8 cellular contexts compared by ENCODE assay signal in the genomic region with DNA sequence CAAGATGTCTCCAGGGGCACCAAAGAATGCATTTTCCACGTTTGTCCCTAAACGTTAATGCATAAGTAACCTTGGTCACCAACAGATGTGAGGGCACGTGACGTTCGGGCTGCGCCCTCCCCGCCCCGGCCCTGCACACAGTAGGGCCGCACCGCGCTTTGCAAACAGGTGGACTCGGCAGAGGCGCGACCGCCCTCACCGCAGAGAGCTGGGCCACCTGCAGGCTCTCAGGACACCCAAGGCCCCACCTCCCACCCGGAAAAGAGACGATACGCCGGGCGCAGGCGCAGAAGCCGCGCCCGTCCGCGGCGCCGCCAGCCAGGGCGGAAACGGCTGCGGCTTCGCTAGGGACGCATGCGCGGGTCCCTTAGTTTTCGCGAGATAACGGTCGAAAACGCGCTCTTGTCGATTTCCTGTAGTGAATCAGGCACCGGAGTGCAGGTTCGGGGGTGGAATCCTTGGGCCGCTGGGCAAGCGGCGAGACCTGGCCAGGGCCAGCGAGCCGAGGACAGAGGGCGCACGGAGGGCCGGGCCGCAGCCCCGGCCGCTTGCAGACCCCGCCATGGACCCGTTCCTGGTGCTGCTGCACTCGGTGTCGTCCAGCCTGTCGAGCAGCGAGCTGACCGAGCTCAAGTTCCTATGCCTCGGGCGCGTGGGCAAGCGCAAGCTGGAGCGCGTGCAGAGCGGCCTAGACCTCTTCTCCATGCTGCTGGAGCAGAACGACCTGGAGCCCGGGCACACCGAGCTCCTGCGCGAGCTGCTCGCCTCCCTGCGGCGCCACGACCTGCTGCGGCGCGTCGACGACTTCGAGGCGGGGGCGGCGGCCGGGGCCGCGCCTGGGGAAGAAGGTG. TPM values are rescaled to one million over a fixed set of nuclear protein-coding genes. Genes with fewer than 3 reads are reported as not detected.
DNase-seq lines count a peak whose midpoint lies in the region; ATAC-seq and TF ChIP-seq lines count a peak whose summit lies in the region.

A gene with protein sequence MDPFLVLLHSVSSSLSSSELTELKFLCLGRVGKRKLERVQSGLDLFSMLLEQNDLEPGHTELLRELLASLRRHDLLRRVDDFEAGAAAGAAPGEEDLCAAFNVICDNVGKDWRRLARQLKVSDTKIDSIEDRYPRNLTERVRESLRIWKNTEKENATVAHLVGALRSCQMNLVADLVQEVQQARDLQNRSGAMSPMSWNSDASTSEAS (plus strand): TSS at position 399 of the 851 bp plus-strand sequence. CDS start 164 bp downstream, at position 563.

- H3F3A ChIP-seq in smooth muscle cell (ENCODE audit: low read depth) = peaks cover 4% of the 10 kb centered on the region

- intact Hi-C loops in breast epithelium (cut with DNase I; ENCODE audit: low total_unique reads) = loop anchor here (2.0 to 10.0 kb wide), 2 partner anchors 52 to 68 kb away; partner anchors contain the start of gene PPFIA1

- no peak for TF ChIP-seq CTCF in 22Rv1 (IDR thresholded peaks at IDR 0.05)
- TF ChIP-seq CTCF in WERI-Rb-1 (IDR thresholded peaks at IDR 0.05; ENCODE audit: low read depth, low read length) = no peak
- no peak for TF ChIP-seq CTCF in breast epithelium (IDR thresholded peaks at IDR 0.05)
- no peak for TF ChIP-seq CTCF in smooth muscle cell (IDR thresholded peaks at IDR 0.05; ENCODE audit: borderline replicate concordance, insufficient read depth, poor library complexity, severe bottlenecking)

- ATAC-seq in GM18519 (IDR thresholded peaks at IDR 0.05; ENCODE audit: low FRiP score, unreplicated experiment) (peak; percentile 50), HG03045 (IDR thresholded peaks at IDR 0.05; ENCODE audit: unreplicated experiment) (peak; percentile 72)

- H3K27me3 ChIP-seq in WERI-Rb-1 (ENCODE audit: insufficient read depth, low read depth, severe bottlenecking) (no peaks in the 10 kb centered on the region), breast epithelium (no peaks in the 10 kb centered on the region), smooth muscle cell (ENCODE audit: low read depth) (no peaks in the 10 kb centered on the region)

- peak within 1 kb of the TSS; percentile 94 for H3K9ac ChIP-seq in smooth muscle cell (ENCODE audit: low read depth)

- peak within 1 kb of the TSS; percentile 87 for H3K4me3 ChIP-seq in WERI-Rb-1 (ENCODE audit: low read depth, low read length)
- H3K4me3 ChIP-seq in breast epithelium = peak within 1 kb of the TSS; percentile 82 to 98 (median 95)
- H3K4me3 ChIP-seq in smooth muscle cell = peak within 1 kb of the TSS; percentile 93

- H4K20me1 ChIP-seq in smooth muscle cell (ENCODE audit: low read depth) = peaks cover 38% of the 10 kb centered on the region

- H3K36me3 ChIP-seq in WERI-Rb-1 = peaks cover 13% of the 10 kb centered on the region
- H3K36me3 ChIP-seq in breast epithelium = peaks cover 5% of the 10 kb centered on the region
- no peaks in the 10 kb centered on the region for H3K36me3 ChIP-seq in smooth muscle cell (ENCODE audit: low read depth)

- peak within 1 kb of the TSS; percentile 0 for H2AFZ ChIP-seq in smooth muscle cell (ENCODE audit: low read depth)

- DNase-seq in NCI-H2196 (lab: John Stamatoyannopoulos, UW; ENCODE audit: unreplicated experiment) = peak; percentile 97
- DNase-seq in WERI-Rb-1 = peak; percentile 90
- peak; percentile 83 to 88 for DNase-seq in breast epithelium (ENCODE audit: low spot score in 2 of 2)
- DNase-seq in iPS-NIHi7 (ENCODE audit: extremely low spot score) = peak; percentile 94
- DNase-seq in smooth muscle cell (lab: John Stamatoyannopoulos, UW; ENCODE audit: unreplicated experiment) = peak; percentile 71

- H3K4me1 ChIP-seq in breast epithelium (peaks cover 6 to 15% of the 10 kb centered on the region in 2 donors), smooth muscle cell (ENCODE audit: low read depth) (peaks cover 8% of the 10 kb centered on the region)

- H3K27ac ChIP-seq in 22Rv1 (peak within 1 kb of the TSS; percentile 86), WERI-Rb-1 (peak within 1 kb of the TSS; percentile 84), breast epithelium (peak within 1 kb of the TSS; percentile 90 to 94), smooth muscle cell (ENCODE audit: low read depth) (peak within 1 kb of the TSS; percentile 96)

- H3K4me2 ChIP-seq in smooth muscle cell = peak within 1 kb of the TSS; percentile 88

- H3K79me2 ChIP-seq in smooth muscle cell (ENCODE audit: low read depth) = peaks cover 21% of the 10 kb centered on the region

- WGBS in smooth muscle cell (ENCODE audit: low lambda C conversion rate) = under 1% methylated on average over 86 of the region's 91 CpGs

- H3K9me3 ChIP-seq in WERI-Rb-1 (ENCODE audit: severe bottlenecking) = no peaks in the 10 kb centered on the region
- H3K9me3 ChIP-seq in breast epithelium = no peaks in the 10 kb centered on the region
- no peaks in the 10 kb centered on the region for H3K9me3 ChIP-seq in smooth muscle cell (replicated peaks; ENCODE audit: low read depth)

- peak; percentile 56 for TF ChIP-seq POLR2A in breast epithelium (IDR thresholded peaks at IDR 0.05)

RNA-seq across cellular contexts. Expression of the gene that starts here (rescaled TPM):
- total RNA-seq in breast epithelium (10 to 100 TPM; 17.6 to 33.1 (median 30.2) TPM), smooth muscle cell (18.6 and 22.2 TPM in 2 replicates)
- 38.8 and 41.3 TPM in 2 replicates for polyA plus RNA-seq in smooth muscle cell

Comparison
In these comparisons a context has a peak if more than half of its experiments do, and no peak if none do; other contexts are left out.
1. Peak in every context shown above with its lines: DNase-seq, ATAC-seq, H3K4me3 ChIP-seq and H3K27ac ChIP-seq.